10 cellular contexts compared by ENCODE assay signal in the genomic region with DNA sequence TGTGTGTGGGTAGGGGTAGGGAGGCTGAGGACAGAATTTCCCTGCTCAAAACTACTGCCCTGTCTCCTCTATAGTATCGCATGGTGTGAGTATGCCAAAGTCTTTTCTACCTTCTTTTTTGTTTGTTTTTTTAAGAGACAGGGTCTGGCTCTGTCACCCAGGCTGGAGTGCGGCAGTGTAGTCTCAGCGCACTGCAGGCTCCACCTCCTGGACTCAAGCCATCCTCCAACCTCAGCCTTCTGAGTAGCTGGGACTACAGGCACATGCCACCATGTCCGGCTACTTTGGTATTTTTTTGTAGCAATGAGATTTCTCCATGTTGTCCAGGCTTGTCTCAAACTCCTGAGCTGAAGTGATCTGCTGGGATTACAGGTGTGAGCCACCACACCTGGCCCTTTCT. TPM values are rescaled to one million over a fixed set of nuclear protein-coding genes. Genes with fewer than 3 reads are reported as not detected.
DNase-seq lines count a peak whose midpoint lies in the region; ATAC-seq and TF ChIP-seq lines count a peak whose summit lies in the region.
"Had no signal": no experiment of that assay in that cellular context is flagged by ENCODE, and none has a peak within 500 bp of the region (broad histone marks: within the 10 kb centered on the region; RNA-seq: fewer than 3 reads in every experiment).

No MANE protein-coding gene starts in this region.

- no peak for TF ChIP-seq POLR2A in stomach (IDR thresholded peaks at IDR 0.05)
- TF ChIP-seq POLR2A in gastroesophageal sphincter (IDR thresholded peaks at IDR 0.05): no peak

- peaks cover 3% of the 10 kb centered on the region for H3K27me3 Mint-ChIP-seq in activated CD8-positive, alpha-beta T cell treated with anti-CD3 and anti-CD28 coated beads, Interleukin-2, amount 10 ng/mL, durations not matched to agents 7 days and 5 days (ENCODE audit: low read depth)
- H3K27me3 Mint-ChIP-seq in glutamatergic neuron (ENCODE audit: unreplicated experiment): no peaks in the 10 kb centered on the region

- H3K4me1 ChIP-seq in stomach: peaks cover 17 to 30% (median 27%) of the 10 kb centered on the region in 4 donors
- peaks cover 0 to 38% (median 20%) of the 10 kb centered on the region in 3 donors for H3K4me1 ChIP-seq in gastroesophageal sphincter

- H3K36me3 Mint-ChIP-seq in activated CD8-positive, alpha-beta T cell treated with anti-CD3 and anti-CD28 coated beads, Interleukin-2, amount 10 ng/mL, durations not matched to agents 7 days and 5 days (ENCODE audit: low read depth): peaks cover 57% of the 10 kb centered on the region
- H3K36me3 Mint-ChIP-seq in glutamatergic neuron (ENCODE audit: unreplicated experiment): no peaks in the 10 kb centered on the region

- H3K27me3 ChIP-seq in stomach (no peaks in the 10 kb centered on the region), gastroesophageal sphincter (no peaks in the 10 kb centered on the region)

- ATAC-seq in left cardiac atrium (no peak), HG03025 (IDR thresholded peaks at IDR 0.05; ENCODE audit: low FRiP score, unreplicated experiment) (no peak), GM18907 (IDR thresholded peaks at IDR 0.05; ENCODE audit: unreplicated experiment) (no peak), gastroesophageal sphincter (no peak)
- no peak for ATAC-seq in activated CD8-positive, alpha-beta T cell treated with anti-CD3 and anti-CD28 coated beads, Interleukin-2, amount 10 ng/mL, durations not matched to agents 7 days and 5 days
- ATAC-seq: HCT116 had no signal

- WGBS in stomach, 5 donors: 32 to 68% (median 44%) methylated on average over 4 of the region's 4 CpGs
- 56 to 86% methylated on average over 2 to 4 of the region's 4 CpGs for WGBS in gastroesophageal sphincter (ENCODE audit: low coverage in 1 of 2), 2 donors

- DNase-seq in left cardiac atrium (peak; percentile 31), cardiac septum (ENCODE audit: low spot score) (no peak), glutamatergic neuron (no peak), stomach (peak; percentile 60)
- no peak for DNase-seq in activated CD8-positive, alpha-beta T cell treated with anti-CD3 and anti-CD28 coated beads, Interleukin-2, amount 10 ng/mL, durations not matched to agents 7 days and 5 days
- DNase-seq: stimulated activated naive CD4-positive, alpha-beta T cell had no signal

- no peak for TF ChIP-seq CTCF in glutamatergic neuron (IDR thresholded peaks at IDR 0.05; ENCODE audit: partially characterized antibody, unreplicated experiment)
- no peak for TF ChIP-seq CTCF in stomach (IDR thresholded peaks at IDR 0.05)
- TF ChIP-seq CTCF in gastroesophageal sphincter (IDR thresholded peaks at IDR 0.05): no peak

- intact Hi-C loops in left cardiac atrium (cut with DNase I) (loop anchor here in 1 of 2 donors (10.0 kb wide), 1 partner anchor 61 kb away; a partner anchor contains a TSS), cardiac septum (cut with DNase I) (no loop called here), stomach (cut with DNase I; ENCODE audit: low total_unique reads) (no loop called here)

- H3K36me3 ChIP-seq in stomach: peaks cover 24 to 57% (median 54%) of the 10 kb centered on the region in 4 donors
- H3K36me3 ChIP-seq in gastroesophageal sphincter: peaks cover 0 to 61% of the 10 kb centered on the region in 2 donors

- no peaks in the 10 kb centered on the region for H3K9me3 ChIP-seq in stomach
- no peaks in the 10 kb centered on the region for H3K9me3 ChIP-seq in gastroesophageal sphincter

- CTCF ChIA-PET in activated CD8-positive, alpha-beta T cell treated with anti-CD3 and anti-CD28 coated beads, Interleukin-2, amount 10 ng/mL, durations not matched to agents 7 days and 5 days (lab: Charles Lee): no interaction called here

- peaks cover 47% of the 10 kb centered on the region for H3K4me1 Mint-ChIP-seq in activated CD8-positive, alpha-beta T cell treated with anti-CD3 and anti-CD28 coated beads, Interleukin-2, amount 10 ng/mL, durations not matched to agents 7 days and 5 days (ENCODE audit: low read depth)
- peaks cover 9% of the 10 kb centered on the region for H3K4me1 Mint-ChIP-seq in glutamatergic neuron (ENCODE audit: low read depth, unreplicated experiment)

- H3K27ac Mint-ChIP-seq in activated CD8-positive, alpha-beta T cell treated with anti-CD3 and anti-CD28 coated beads, Interleukin-2, amount 10 ng/mL, durations not matched to agents 7 days and 5 days: peak overlapping the region; percentile 67
- H3K27ac Mint-ChIP-seq in glutamatergic neuron (ENCODE audit: unreplicated experiment): no peak overlapping the region

- POLR2A ChIA-PET in activated CD8-positive, alpha-beta T cell treated with anti-CD3 and anti-CD28 coated beads, Interleukin-2, amount 10 ng/mL, durations not matched to agents 7 days and 5 days (lab: Charles Lee): interaction anchor here (0.6 kb wide), 1 partner anchor 128 kb away, joined by 5 read pairs; no protein-coding TSS in a partner anchor

- peak overlapping the region; percentile 95 for H3K4me3 Mint-ChIP-seq in activated CD8-positive, alpha-beta T cell treated with anti-CD3 and anti-CD28 coated beads, Interleukin-2, amount 10 ng/mL, durations not matched to agents 7 days and 5 days
- H3K4me3 Mint-ChIP-seq in glutamatergic neuron (ENCODE audit: unreplicated experiment): peak overlapping the region; percentile 95

- TF ChIP-seq EP300 in stomach (IDR thresholded peaks at IDR 0.05): no peak
- no peak for TF ChIP-seq EP300 in gastroesophageal sphincter (IDR thresholded peaks at IDR 0.05)

- no peaks in the 10 kb centered on the region for H3K9me3 Mint-ChIP-seq in activated CD8-positive, alpha-beta T cell treated with anti-CD3 and anti-CD28 coated beads, Interleukin-2, amount 10 ng/mL, durations not matched to agents 7 days and 5 days (ENCODE audit: insufficient read depth)
- H3K9me3 Mint-ChIP-seq in glutamatergic neuron (ENCODE audit: unreplicated experiment): peaks cover 2% of the 10 kb centered on the region

- H3K4me3 ChIP-seq in stomach (peak overlapping the region in 2 of 4 donors; percentile 6 to 19), gastroesophageal sphincter (no peak overlapping the region)

- H3K27ac ChIP-seq in stomach: no peak overlapping the region
- no peak overlapping the region for H3K27ac ChIP-seq in gastroesophageal sphincter

RNA-seq across cellular contexts. Expression of a gene that starts 2.5 kb away (rescaled TPM):
- total RNA-seq in left cardiac atrium: 10 to 100 TPM; 28.5 to 39.6 TPM
- 32.4 TPM for total RNA-seq in cardiac septum
- 10 to 100 TPM; 51.2 to 56.6 TPM for total RNA-seq in activated CD8-positive, alpha-beta T cell treated with anti-CD3 and anti-CD28 coated beads, Interleukin-2, amount 10 ng/mL, durations not matched to agents 7 days and 5 days
- 54.8 TPM for total RNA-seq in glutamatergic neuron (ENCODE audit: unreplicated experiment)
- 10 to 100 TPM in 2 of 5 donors, 1 to 10 TPM in 3; 3.2 to 64.8 (median 6.4) TPM for total RNA-seq in stomach
- polyA plus RNA-seq in stomach: 10 to 100 TPM; 62.5 to 99.3 (median 75.8) TPM
- total RNA-seq in gastroesophageal sphincter: 10 to 100 TPM; 36.5 to 96.8 (median 69.2) TPM

RNA-seq across cellular contexts. Expression of a gene that starts 58.5 kb away (rescaled TPM):
- total RNA-seq in left cardiac atrium: 100 to 1,000 TPM; 105 to 135 TPM
- 119 TPM for total RNA-seq in cardiac septum
- total RNA-seq in activated CD8-positive, alpha-beta T cell treated with anti-CD3 and anti-CD28 coated beads, Interleukin-2, amount 10 ng/mL, durations not matched to agents 7 days and 5 days: 10 to 100 TPM; 77.6 to 85.0 TPM
- total RNA-seq in glutamatergic neuron (ENCODE audit: unreplicated experiment): 108 TPM
- 100 to 1,000 TPM in 1 of 5 donors, 10 to 100 TPM in 4; 18.8 to 102 (median 65.9) TPM for total RNA-seq in stomach
- polyA plus RNA-seq in stomach: 10 to 100 TPM; 24.7 to 45.0 (median 35.7) TPM
- total RNA-seq in gastroesophageal sphincter: 10 to 100 TPM; 59.6 to 81.7 (median 69.3) TPM

Comparison
In these comparisons a context has a peak if more than half of its experiments do, and no peak if none do; other contexts are left out.
1. DNase-seq: peak in left cardiac atrium (single experiment) and stomach (single experiment); none in cardiac septum (single experiment), activated CD8-positive, alpha-beta T cell treated with anti-CD3 and anti-CD28 coated beads, Interleukin-2, amount 10 ng/mL, durations not matched to agents 7 days and 5 days (single experiment) and glutamatergic neuron (single experiment).